ENCODE assay signal across 24 cellular contexts in genomic region chr2:200945395-200945729, GRCh38. TPM values are rescaled to one million over a fixed set of nuclear protein-coding genes. Genes with fewer than 3 reads are reported as not detected.
A peak's percentile ranks its signal among the peaks of the same experiment; 100 is the strongest.
DNase-seq lines count a peak whose midpoint lies in the region; ATAC-seq and TF ChIP-seq lines count a peak whose summit lies in the region.
"Had no signal": no experiment of that assay in that cellular context is flagged by ENCODE, and none has a peak within 500 bp of the region (broad histone marks: within the 10 kb centered on the region; RNA-seq: fewer than 3 reads in every experiment).

No MANE protein-coding gene starts in this region.

- TF ChIP-seq POLR2A in HCT116 (IDR thresholded peaks at IDR 0.05; ENCODE audit: borderline replicate concordance, extremely low read depth, insufficient read depth, insufficient read length), result no peak

- TF ChIP-seq RAD21 in HCT116 (IDR thresholded peaks at IDR 0.05; ENCODE audit: low read depth), result no peak

- H3K27ac ChIP-seq in HCT116 (ENCODE audit: low read depth, low read length), result peak overlapping the region; percentile 77
- H3K27ac ChIP-seq in mesenchymal stem cell (ENCODE audit: low read length, poor library complexity, severe bottlenecking), result peak overlapping the region; percentile 84
- H3K27ac ChIP-seq: esophagus squamous epithelium, gastroesophageal sphincter, skin epidermis, tibial artery had no signal

- CTCF ChIA-PET in HCT116 (lab: Charles Lee), result interaction anchor here (0.9 to 1.6 kb wide), 4 partner anchors 18 to 287 kb away, joined by 3 to 5 read pairs (median 4); partner anchors contain the start of gene ORC2

- H3K4me3 Mint-ChIP-seq in activated CD4-positive, alpha-beta T cell treated with anti-CD3 and anti-CD28 coated beads, Interleukin-2, amount 10 ng/mL, durations not matched to agents 24 days and 14 days, result no peak overlapping the region
- no peak overlapping the region for H3K4me3 Mint-ChIP-seq in activated naive CD8-positive, alpha-beta T cell treated with anti-CD3 and anti-CD28 coated beads for 36 hours
- H3K4me3 Mint-ChIP-seq: activated CD4-positive, alpha-beta memory T cell treated with anti-CD3 and anti-CD28 coated beads for 36 hours; activated naive CD4-positive, alpha-beta T cell treated with anti-CD3 and anti-CD28 coated beads, Interleukin-2, amount 50 U/mL, for 24 hours; activated T-cell treated with anti-CD3 and anti-CD28 coated beads, Interleukin-2, amount 50 U/mL, for 4 hours had no signal

- no peaks in the 10 kb centered on the region for H3K9me3 Mint-ChIP-seq in activated CD4-positive, alpha-beta T cell treated with anti-CD3 and anti-CD28 coated beads, Interleukin-2, amount 10 ng/mL, durations not matched to agents 24 days and 14 days
- H3K9me3 Mint-ChIP-seq in activated naive CD8-positive, alpha-beta T cell treated with anti-CD3 and anti-CD28 coated beads for 36 hours, result no peaks in the 10 kb centered on the region
- H3K9me3 Mint-ChIP-seq: activated CD4-positive, alpha-beta memory T cell treated with anti-CD3 and anti-CD28 coated beads for 36 hours; activated naive CD4-positive, alpha-beta T cell treated with anti-CD3 and anti-CD28 coated beads, Interleukin-2, amount 50 U/mL, for 24 hours; activated T-cell treated with anti-CD3 and anti-CD28 coated beads, Interleukin-2, amount 50 U/mL, for 4 hours had no signal

- no peak overlapping the region for H3K4ac ChIP-seq in mesenchymal stem cell (ENCODE audit: low read depth in 1 of 2, low read length in 2 of 2)

- H3K18ac ChIP-seq in mesenchymal stem cell (ENCODE audit: low read depth in 1 of 2, low read length in 2 of 2), result no peak overlapping the region

- H3K4me2 ChIP-seq in HCT116 (ENCODE audit: low read length) (peak overlapping the region; percentile 80), mesenchymal stem cell (ENCODE audit: low read length, poor library complexity, severe bottlenecking) (no peak overlapping the region)

- no peak for ATAC-seq in HCT116
- ATAC-seq: gastroesophageal sphincter had no signal

- H2BK5ac ChIP-seq in mesenchymal stem cell (ENCODE audit: low read depth, low read length, poor library complexity, severe bottlenecking), result peak overlapping the region; percentile 89

- H2BK12ac ChIP-seq in mesenchymal stem cell (ENCODE audit: low read length in 2 of 2), result no peak overlapping the region

- H2AFZ ChIP-seq in HCT116 (ENCODE audit: low read depth, low read length, poor library complexity, severe bottlenecking) (no peak overlapping the region), mesenchymal stem cell (ENCODE audit: low read depth, low read length) (no peak overlapping the region)

- no peaks in the 10 kb centered on the region for H3K9me2 ChIP-seq in HCT116 (ENCODE audit: insufficient read depth)

- H3K9me3 ChIP-seq in HCT116 (ENCODE audit: control insufficient read depth in 1 of 2, insufficient read depth in 1 of 2, low read depth in 1 of 2, low read length in 2 of 2) (no peaks in the 10 kb centered on the region), mesenchymal stem cell (ENCODE audit: control insufficient read depth, low read length) (no peaks in the 10 kb centered on the region)
- H3K9me3 ChIP-seq: BE2C, esophagus squamous epithelium, gastroesophageal sphincter, tibial artery had no signal

- H2AK5ac ChIP-seq in mesenchymal stem cell (ENCODE audit: low read length, severe bottlenecking), result peak overlapping the region; percentile 84

- H3K36me3 Mint-ChIP-seq in activated CD4-positive, alpha-beta T cell treated with anti-CD3 and anti-CD28 coated beads, Interleukin-2, amount 10 ng/mL, durations not matched to agents 24 days and 14 days (ENCODE audit: low read depth), result peaks cover 53% of the 10 kb centered on the region
- H3K36me3 Mint-ChIP-seq in activated naive CD8-positive, alpha-beta T cell treated with anti-CD3 and anti-CD28 coated beads for 36 hours, result peaks cover 29% of the 10 kb centered on the region

- BruUV-seq in HCT116 (replicated peaks; lab: Mats Ljungman, UMichigan), result no TSS peak

- peaks cover 1% of the 10 kb centered on the region for H3K79me1 ChIP-seq in mesenchymal stem cell (replicated peaks; ENCODE audit: low read length, poor library complexity, severe bottlenecking)

- WGBS in mesenchymal stem cell, result 97% methylated on average over 2 of the region's 4 CpGs

- no peak overlapping the region for H3K23ac ChIP-seq in mesenchymal stem cell (ENCODE audit: low read length in 2 of 2)

- H4K91ac ChIP-seq in mesenchymal stem cell (ENCODE audit: low read length), result no peak overlapping the region

- H3K79me2 ChIP-seq in HCT116 (ENCODE audit: insufficient read depth, low read length), result 0 out of 2 replicates have a peak, but pooled peaks cover 3% of the 10 kb centered on the region

- H4K8ac ChIP-seq in mesenchymal stem cell (ENCODE audit: low read length), result no peak overlapping the region

- H3K27ac Mint-ChIP-seq in activated CD4-positive, alpha-beta T cell treated with anti-CD3 and anti-CD28 coated beads, Interleukin-2, amount 10 ng/mL, durations not matched to agents 24 days and 14 days, result peak overlapping the region; percentile 78
- peak overlapping the region; percentile 59 for H3K27ac Mint-ChIP-seq in activated naive CD8-positive, alpha-beta T cell treated with anti-CD3 and anti-CD28 coated beads for 36 hours

- H3K27me3 ChIP-seq in HCT116 (ENCODE audit: insufficient read depth, low read length) (no peaks in the 10 kb centered on the region), mesenchymal stem cell (ENCODE audit: control insufficient read depth in 1 of 2, insufficient read depth in 1 of 2, low read length in 2 of 2) (no peaks in the 10 kb centered on the region)
- H3K27me3 ChIP-seq: BE2C, esophagus squamous epithelium, gastroesophageal sphincter, tibial artery had no signal

- H3K27me3 Mint-ChIP-seq in activated CD4-positive, alpha-beta T cell treated with anti-CD3 and anti-CD28 coated beads, Interleukin-2, amount 10 ng/mL, durations not matched to agents 24 days and 14 days, result no peaks in the 10 kb centered on the region
- no peaks in the 10 kb centered on the region for H3K27me3 Mint-ChIP-seq in activated naive CD8-positive, alpha-beta T cell treated with anti-CD3 and anti-CD28 coated beads for 36 hours
- H3K27me3 Mint-ChIP-seq: activated CD4-positive, alpha-beta memory T cell treated with anti-CD3 and anti-CD28 coated beads for 36 hours; activated naive CD4-positive, alpha-beta T cell treated with anti-CD3 and anti-CD28 coated beads, Interleukin-2, amount 50 U/mL, for 24 hours had no signal

- H3K9ac ChIP-seq in HCT116 (ENCODE audit: low read length), result peak overlapping the region; percentile 47
- H3K9ac ChIP-seq in mesenchymal stem cell (ENCODE audit: low read length), result peak overlapping the region; percentile 36

- no peak overlapping the region for H2BK15ac ChIP-seq in mesenchymal stem cell (ENCODE audit: low read depth, poor library complexity, severe bottlenecking)

- no peaks in the 10 kb centered on the region; the same call in 1 of the 2 replicates for H4K20me1 ChIP-seq in HCT116 (ENCODE audit: insufficient read depth)

- intact Hi-C loops in activated CD4-positive, alpha-beta T cell treated with anti-CD3 and anti-CD28 coated beads, Interleukin-2, amount 10 ng/mL, durations not matched to agents 24 days and 14 days (cut with micrococcal nuclease), result loop anchor here (2.0 kb wide), 1 partner anchor 17 kb away; the partner anchor contains the start of gene ORC2
- intact Hi-C loops in HCT116 (cut with micrococcal nuclease), result loop anchor here (10.0 kb wide), 1 partner anchor 209 kb away; no protein-coding TSS in a partner anchor

- peaks cover 20% of the 10 kb centered on the region for H3K4me1 Mint-ChIP-seq in activated CD4-positive, alpha-beta T cell treated with anti-CD3 and anti-CD28 coated beads, Interleukin-2, amount 10 ng/mL, durations not matched to agents 24 days and 14 days
- peaks cover 20% of the 10 kb centered on the region for H3K4me1 Mint-ChIP-seq in activated naive CD8-positive, alpha-beta T cell treated with anti-CD3 and anti-CD28 coated beads for 36 hours

- RAD21 ChIA-PET in HCT116 (lab: Charles Lee; ENCODE audit: low non-redundant PET in 1 of 2, low total read pairs in 2 of 2, uncharacterized antibody in 2 of 2, unreplicated experiment in 2 of 2), result interaction anchor here in 1 of 2 experiments (0.8 kb wide), 1 partner anchor 124 kb away, joined by 3 read pairs; no protein-coding TSS in a partner anchor

- no peak for TF ChIP-seq CTCF in HCT116 (IDR thresholded peaks at IDR 0.05 in 2 of 3, conservative IDR thresholded peaks at IDR 0.05 in 1 of 3; ENCODE audit: borderline replicate concordance in 1 of 3, insufficient read depth in 1 of 3, low read depth in 2 of 3, low read length in 2 of 3)

- H3K14ac ChIP-seq in mesenchymal stem cell (ENCODE audit: low read length in 2 of 2), result no peak overlapping the region

- H3K36me3 ChIP-seq in HCT116 (ENCODE audit: control insufficient read depth in 1 of 2, insufficient read depth in 2 of 2, low read length in 2 of 2) (peaks cover 28 to 31% of the 10 kb centered on the region in 2 experiments; a peak in 3 of 4 replicates), mesenchymal stem cell (ENCODE audit: control insufficient read depth in 1 of 2, insufficient read depth in 2 of 2, low read depth in 1 of 2, low read length in 2 of 2) (peaks cover 14 to 68% of the 10 kb centered on the region in 2 experiments)

- no peak for DNase-seq in activated CD4-positive, alpha-beta T cell treated with anti-CD3 and anti-CD28 coated beads, Interleukin-2, amount 10 ng/mL, durations not matched to agents 24 days and 14 days
- DNase-seq in activated CD4-positive, alpha-beta T cell treated with anti-CD3 and anti-CD28 coated beads for 4 hours, result no peak
- DNase-seq in HCT116 (ENCODE audit: low read depth, low spot score) (no peak), mesenchymal stem cell (no peak), NK-92 (lab: John Stamatoyannopoulos, UW; ENCODE audit: unreplicated experiment) (no peak), DMS153 (lab: John Stamatoyannopoulos, UW) (no peak), OCI-M1 (lab: John Stamatoyannopoulos, UW) (no peak)
- no peak for DNase-seq in activated naive CD8-positive, alpha-beta T cell treated with anti-CD3 and anti-CD28 coated beads for 36 hours
- DNase-seq: BE2C; DMS79; effector memory CD4-positive, alpha-beta T cell; esophagus squamous epithelium; islet precursor cell; Karpas-422; NCI-H1092; NCI-H2029; NCI-H345; NCI-H774; tibial artery had no signal

- POLR2A ChIA-PET in HCT116 (lab: Charles Lee), result interaction anchor here (0.9 to 1.4 kb wide), 3 partner anchors 10 to 30 kb away, joined by 3 to 12 read pairs (median 4); partner anchors contain the start of gene ORC2

- H3K4me3 ChIP-seq in HCT116 (replicated peaks in 1 of 2; ENCODE audit: low read depth in 1 of 2, low read length in 2 of 2) (peak overlapping the region in 1 of 2 experiments; percentile 43; a peak in 2 of 4 replicates), mesenchymal stem cell (ENCODE audit: insufficient read depth in 1 of 2, low read depth in 1 of 2, low read length in 2 of 2) (no peak overlapping the region)
- H3K4me3 ChIP-seq: esophagus squamous epithelium, gastroesophageal sphincter, skin epidermis, tibial artery had no signal

- no peak overlapping the region for H2BK120ac ChIP-seq in mesenchymal stem cell (ENCODE audit: low read depth, low read length)

- H3K4me1 ChIP-seq in HCT116 (ENCODE audit: control insufficient read depth in 1 of 2, insufficient read depth in 2 of 2, low read length in 2 of 2), result peaks cover 25 to 35% of the 10 kb centered on the region in 2 experiments
- H3K4me1 ChIP-seq in mesenchymal stem cell (ENCODE audit: control insufficient read depth, insufficient read depth, low read depth, low read length), result peaks cover 6% of the 10 kb centered on the region
- H3K4me1 ChIP-seq: BE2C, esophagus squamous epithelium, gastroesophageal sphincter, tibial artery had no signal

RNA-seq across cellular contexts. Expression of gene ORC2, which starts 18.1 kb away (rescaled TPM):
- total RNA-seq in activated CD4-positive, alpha-beta T cell treated with anti-CD3 and anti-CD28 coated beads, Interleukin-2, amount 10 ng/mL, durations not matched to agents 24 days and 14 days, result 64.2 and 66.5 TPM in 2 replicates
- 51.9 TPM for total RNA-seq in HCT116 (2021; ENCODE audit: unreplicated experiment)
- 9.1 and 16.3 TPM in 2 replicates for polyA plus RNA-seq in HCT116 (2012)
- 10 to 100 TPM; 54.9 to 64.7 TPM for total RNA-seq in activated naive CD8-positive, alpha-beta T cell treated with anti-CD3 and anti-CD28 coated beads for 36 hours
- 6.7 TPM for polyA plus RNA-seq in mesenchymal stem cell (2013, experiment 1 of 2)
- polyA plus RNA-seq in mesenchymal stem cell (2013, experiment 2 of 2), result 6.4 TPM

RNA-seq across cellular contexts. Expression of gene NIF3L1, which starts 56.2 kb away (rescaled TPM):
- total RNA-seq in activated CD4-positive, alpha-beta T cell treated with anti-CD3 and anti-CD28 coated beads, Interleukin-2, amount 10 ng/mL, durations not matched to agents 24 days and 14 days, result 30.7 and 33.4 TPM in 2 replicates
- 44.7 TPM for total RNA-seq in HCT116 (2021; ENCODE audit: unreplicated experiment)
- polyA plus RNA-seq in HCT116 (2012), result 34.9 and 40.0 TPM in 2 replicates
- 10 to 100 TPM; 30.2 to 33.9 TPM for total RNA-seq in activated naive CD8-positive, alpha-beta T cell treated with anti-CD3 and anti-CD28 coated beads for 36 hours
- polyA plus RNA-seq in mesenchymal stem cell (2013, experiment 1 of 2), result 17.6 TPM
- 20.8 TPM for polyA plus RNA-seq in mesenchymal stem cell (2013, experiment 2 of 2)

RNA-seq across cellular contexts. Expression of gene PPIL3, which starts 56.5 kb away (rescaled TPM):
- total RNA-seq in activated CD4-positive, alpha-beta T cell treated with anti-CD3 and anti-CD28 coated beads, Interleukin-2, amount 10 ng/mL, durations not matched to agents 24 days and 14 days, result 52.6 and 52.8 TPM in 2 replicates
- total RNA-seq in HCT116 (2021; ENCODE audit: unreplicated experiment), result 55.9 TPM
- 57.8 and 75.7 TPM in 2 replicates for polyA plus RNA-seq in HCT116 (2012)
- 10 to 100 TPM; 34.0 to 41.1 TPM for total RNA-seq in activated naive CD8-positive, alpha-beta T cell treated with anti-CD3 and anti-CD28 coated beads for 36 hours
- polyA plus RNA-seq in mesenchymal stem cell (2013, experiment 1 of 2), result 36.7 TPM
- 31.4 TPM for polyA plus RNA-seq in mesenchymal stem cell (2013, experiment 2 of 2)
